ENCODE assay signal across 8 cellular contexts in genomic region chr12:53046655-53047220, GRCh38. TPM values are rescaled to one million over a fixed set of nuclear protein-coding genes. Genes with fewer than 3 reads are reported as not detected.
A peak's percentile ranks its signal among the peaks of the same experiment; 100 is the strongest.
DNase-seq lines count a peak whose midpoint lies in the region; ATAC-seq, FAIRE-seq and TF ChIP-seq lines count a peak whose summit lies in the region.

No MANE protein-coding gene starts in this region.

- peak overlapping the region; percentile 96 for H3K4me2 ChIP-seq in mammary epithelial cell (ENCODE audit: insufficient read depth, low read depth, low read length)

- peaks cover 5 to 12% of the 10 kb centered on the region in 2 donors for H3K36me3 Mint-ChIP-seq in CD14-positive monocyte

- H3K9me3 ChIP-seq in mammary epithelial cell (replicated peaks; ENCODE audit: insufficient read depth, low read length) (no peaks in the 10 kb centered on the region), iPS-18c (ENCODE audit: control insufficient read depth, insufficient read depth, low read length) (no peaks in the 10 kb centered on the region), gastrocnemius medialis (no peaks in the 10 kb centered on the region)

- TF ChIP-seq CTCF in CD14-positive monocyte (IDR thresholded peaks at IDR 0.05): no peak
- no peak for TF ChIP-seq CTCF in mammary epithelial cell (conservative IDR thresholded peaks at IDR 0.05 in 1 of 2, IDR thresholded peaks at IDR 0.05 in 1 of 2; ENCODE audit: extremely low read depth in 1 of 2, insufficient read depth in 1 of 2, low read depth in 1 of 2, low read length in 2 of 2)
- TF ChIP-seq CTCF in gastrocnemius medialis (IDR thresholded peaks at IDR 0.05 in 4 of 5, conservative IDR thresholded peaks at IDR 0.05 in 1 of 5): no peak
- TF ChIP-seq CTCF in GM13977 (IDR thresholded peaks at IDR 0.05; ENCODE audit: extremely low read depth, insufficient read depth, missing control alignments): no peak

- H3K36me3 ChIP-seq in mammary epithelial cell (ENCODE audit: insufficient read depth, low read length) (no peaks in the 10 kb centered on the region), gastrocnemius medialis (no peaks in the 10 kb centered on the region)

- H3K27me3 ChIP-seq in mammary epithelial cell (ENCODE audit: insufficient read depth, low read length): no peaks in the 10 kb centered on the region
- H3K27me3 ChIP-seq in gastrocnemius medialis: no peaks in the 10 kb centered on the region

- H3K4me3 Mint-ChIP-seq in CD14-positive monocyte: peak overlapping the region; percentile 99 to 100

- TF ChIP-seq POLR2A in gastrocnemius medialis (IDR thresholded peaks at IDR 0.05): peak; percentile 67 to 73

- DNase-seq in CD14-positive monocyte (ENCODE audit: low spot score) (peak; percentile 50), HTR-8/SVneo (ENCODE audit: insufficient read length, low spot score) (peak; percentile 80), SKM-1 treated with dmso at 0.1 percent for 144 hours (lab: John Stamatoyannopoulos, UW; ENCODE audit: unreplicated experiment) (peak; percentile 28), mammary epithelial cell (peak; percentile 68), gastrocnemius medialis (peak; percentile 82 to 86), GM13977 (ENCODE audit: low spot score) (no peak)

- CTCF ChIA-PET in mammary epithelial cell (lab: Charles Lee; ENCODE audit: low non-redundant PET): no interaction called here

- H3K9me3 Mint-ChIP-seq in CD14-positive monocyte: peaks cover 0 to 7% (median 0%) of the 10 kb centered on the region in 7 donors

- peak overlapping the region in 6 of 7 donors; percentile 58 to 74 (median 66) for H3K27ac Mint-ChIP-seq in CD14-positive monocyte

- no peaks in the 10 kb centered on the region for H4K20me1 ChIP-seq in mammary epithelial cell (ENCODE audit: insufficient read depth, low read length)

- H3K9ac ChIP-seq in mammary epithelial cell (ENCODE audit: insufficient read depth, low read length): peak overlapping the region; percentile 69

- peaks cover 15% of the 10 kb centered on the region for H3K4me1 Mint-ChIP-seq in CD14-positive monocyte

- BruUV-seq in mammary epithelial cell (replicated peaks; lab: Mats Ljungman, UMichigan): no TSS peak

- WGBS in mammary epithelial cell (ENCODE audit: low coverage, missing lambda C conversion rate): 4% methylated on average over 16 of the region's 44 CpGs

- H3K4me3 ChIP-seq in mammary epithelial cell (replicated peaks in 1 of 3; ENCODE audit: insufficient read depth in 1 of 3, low read depth in 2 of 3, low read length in 3 of 3): peak overlapping the region; percentile 56 to 70 (median 56)
- peak overlapping the region; percentile 70 for H3K4me3 ChIP-seq in iPS-18c (ENCODE audit: insufficient read depth, low read depth, low read length)
- H3K4me3 ChIP-seq in gastrocnemius medialis: peak overlapping the region; percentile 63 to 86 (median 74)

- intact Hi-C loops in CD14-positive monocyte (cut with micrococcal nuclease) (loop anchor here in 1 of 2 donors (10.0 kb wide), 1 partner anchor 48 kb away; the partner anchor contains the start of gene IGFBP6), mammary epithelial cell (cut with micrococcal nuclease) (no loop called here), gastrocnemius medialis (cut with DNase I; ENCODE audit: low total_unique reads) (loop anchor here (2.0 to 10.0 kb wide), 3 partner anchors 40 to 1004 kb away; partner anchors contain the start of gene EIF4B)

- H3K27ac ChIP-seq in mammary epithelial cell (ENCODE audit: insufficient read depth, low read depth, low read length) (peak overlapping the region; percentile 47), gastrocnemius medialis (peak overlapping the region; percentile 96 to 100 (median 100))

- dilution Hi-C loops in mammary epithelial cell (cut with HindIII; ENCODE audit: low sequenced_read_pairs): no loop called here

- FAIRE-seq in HTR-8/SVneo (lab: Jason Lieb, UNC): no peak

- H3K4me1 ChIP-seq in mammary epithelial cell (ENCODE audit: insufficient read depth, low read length) (peaks cover 60% of the 10 kb centered on the region), gastrocnemius medialis (peaks cover 35 to 56% of the 10 kb centered on the region in 2 donors)

- peak; percentile 40 for ATAC-seq in GM19438 (IDR thresholded peaks at IDR 0.05; ENCODE audit: low read depth, unreplicated experiment)
- peak; percentile 4 to 9 for ATAC-seq in gastrocnemius medialis

- in situ Hi-C loops in mammary epithelial cell (cut with MboI; ENCODE audit: low sequenced_read_pairs in 2 of 2): no loop called here
- in situ Hi-C loops in gastrocnemius medialis (cut with MboI; ENCODE audit: low sequenced_read_pairs in 4 of 4): no loop called here
- in situ Hi-C loops in GM13977 (cut with MboI; ENCODE audit: low pct_unique_long_range_greater_than_20kb, low sequenced_read_pairs, unreplicated experiment): no loop called here

- H3K27me3 Mint-ChIP-seq in CD14-positive monocyte (ENCODE audit: low read depth in 3 of 3): peaks cover 25 to 41% (median 25%) of the 10 kb centered on the region in 3 donors

- H3K79me2 ChIP-seq in mammary epithelial cell (ENCODE audit: insufficient read depth, low read length): peaks cover 15% of the 10 kb centered on the region

- peak overlapping the region; percentile 84 for H2AFZ ChIP-seq in mammary epithelial cell (ENCODE audit: low read depth, low read length)

RNA-seq across cellular contexts. Expression of gene TNS2, which starts 3.1 kb away (rescaled TPM):
- polyA plus RNA-seq in CD14-positive monocyte (under 1 TPM; 0.36 to 0.43 TPM), mammary epithelial cell (6.6 TPM)
- total RNA-seq in mammary epithelial cell (1 to 10 TPM; 3.7 to 4.2 TPM), gastrocnemius medialis (100 to 1,000 TPM in 1 of 4 donors, 10 to 100 TPM in 3; 74.4 to 114 (median 91.9) TPM)
- polyA minus RNA-seq in mammary epithelial cell: 16.7 TPM

RNA-seq across cellular contexts. Expression of gene SPRYD3, which starts 32.5 kb away (rescaled TPM):
- 10 to 100 TPM; 21.8 to 26.9 TPM for polyA plus RNA-seq in CD14-positive monocyte
- 10 to 100 TPM; 30.0 to 39.4 TPM for total RNA-seq in mammary epithelial cell
- polyA plus RNA-seq in mammary epithelial cell: 28.0 TPM
- 85.5 TPM for polyA minus RNA-seq in mammary epithelial cell
- total RNA-seq in gastrocnemius medialis: 10 to 100 TPM; 15.9 to 29.5 (median 25.5) TPM

RNA-seq across cellular contexts. Expression of gene EIF4B, which starts 40.5 kb away (rescaled TPM):
- polyA plus RNA-seq in CD14-positive monocyte: 10 to 100 TPM; 41.2 to 58.6 TPM
- total RNA-seq in mammary epithelial cell: 100 to 1,000 TPM; 350 to 850 TPM
- polyA plus RNA-seq in mammary epithelial cell: 312 TPM
- polyA minus RNA-seq in mammary epithelial cell: 610 TPM
- total RNA-seq in gastrocnemius medialis: 100 to 1,000 TPM; 667 to 821 (median 740) TPM

RNA-seq across cellular contexts. Expression of gene IGFBP6, which starts 50.7 kb away (rescaled TPM):
- polyA plus RNA-seq in CD14-positive monocyte: not detected
- total RNA-seq in mammary epithelial cell: 100 to 1,000 TPM in 1 of 2 donors, 10 to 100 TPM in 1; 47.7 to 125 TPM
- polyA plus RNA-seq in mammary epithelial cell: 291 TPM
- polyA minus RNA-seq in mammary epithelial cell: 208 TPM
- 100 to 1,000 TPM in 1 of 4 donors, 10 to 100 TPM in 3; 67.3 to 143 (median 77.4) TPM for total RNA-seq in gastrocnemius medialis

RNA-seq across cellular contexts. Expression of gene SOAT2, which starts 56.5 kb away (rescaled TPM):
- not detected for polyA plus RNA-seq in CD14-positive monocyte
- total RNA-seq in mammary epithelial cell: under 1 TPM in 1 of 2 donors, not detected in 1; 0.16 TPM
- 0.29 TPM for polyA plus RNA-seq in mammary epithelial cell
- not detected for polyA minus RNA-seq in mammary epithelial cell
- not detected for total RNA-seq in gastrocnemius medialis

Comparison
In these comparisons a context has a peak if more than half of its experiments do, and no peak if none do; other contexts are left out.
1. RNA of gene TNS2, which starts 3.1 kb away (total RNA-seq): 74.4 to 114 TPM in gastrocnemius medialis; 3.7 to 4.2 TPM in mammary epithelial cell; every median in the first group is over 10 times any median in the second.
2. Peak in every context shown above with its lines, with median percentiles within 50 percentile points of each other: H3K4me3 ChIP-seq.